ENCODE assay signal across 11 cellular contexts in the genomic region with DNA sequence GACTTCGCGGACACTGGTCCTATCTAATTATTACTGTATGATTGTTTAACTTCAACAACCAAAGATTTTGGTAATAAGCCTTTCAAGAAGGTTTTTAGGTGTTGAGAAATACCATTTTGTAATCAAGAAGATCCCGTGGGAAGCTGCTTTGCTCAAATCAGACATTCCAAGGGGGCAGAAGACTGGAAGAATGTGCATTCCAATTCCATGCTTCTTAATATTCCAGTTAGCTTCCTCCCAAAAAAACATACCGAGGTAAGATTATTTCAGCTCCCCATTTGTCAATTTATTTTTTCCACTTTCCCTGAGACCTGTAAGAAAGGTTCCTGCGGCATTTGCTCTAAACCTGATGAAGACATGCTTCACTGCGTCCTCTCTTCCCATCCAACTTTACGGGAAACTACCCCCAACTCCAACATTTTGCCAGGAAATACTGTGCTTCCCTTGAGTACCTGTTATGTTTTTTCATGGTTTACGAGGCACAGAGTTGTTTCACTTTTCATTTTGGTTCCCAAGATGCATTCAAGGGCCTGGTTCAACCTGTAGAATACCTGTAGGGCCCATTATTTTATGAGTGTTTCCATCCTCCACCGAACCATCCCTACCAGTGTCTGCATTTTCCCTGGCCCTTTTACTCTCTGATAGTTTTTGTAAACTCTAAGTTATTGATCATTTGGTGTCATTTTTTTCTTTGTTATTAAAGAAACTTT. TPM values are rescaled to one million over a fixed set of nuclear protein-coding genes. Genes with fewer than 3 reads are reported as not detected.
DNase-seq lines count a peak whose midpoint lies in the region; ATAC-seq and TF ChIP-seq lines count a peak whose summit lies in the region.
"Had no signal": no experiment of that assay in that cellular context is flagged by ENCODE, and none has a peak within 500 bp of the region (broad histone marks: within the 10 kb centered on the region; RNA-seq: fewer than 3 reads in every experiment).

No MANE protein-coding gene starts in this region.

- intact Hi-C loops in sigmoid colon (cut with DNase I), result loop anchor here (10.0 kb wide), 1 partner anchor 508 kb away; a partner anchor contains a TSS

- peak overlapping the region; percentile 99 for H3K9ac ChIP-seq in adipocyte (ENCODE audit: low read length)

- H3K27ac ChIP-seq in sigmoid colon, result peak overlapping the region; percentile 98 to 100 (median 98)

- TF ChIP-seq CTCF in sigmoid colon (IDR thresholded peaks at IDR 0.05), result no peak

- H3K4me3 ChIP-seq in adipocyte (ENCODE audit: low read length) (peak overlapping the region; percentile 97), sigmoid colon (peak overlapping the region in 2 of 4 donors; percentile 85 to 92)

- H3K27me3 ChIP-seq in adipocyte (replicated peaks; ENCODE audit: control insufficient read depth, insufficient read depth, low read length) (no peaks in the 10 kb centered on the region), sigmoid colon (no peaks in the 10 kb centered on the region)

- 17 to 63% methylated on average over 9 of the region's 9 CpGs for WGBS in sigmoid colon, 2 donors

- TF ChIP-seq POLR2A in sigmoid colon (IDR thresholded peaks at IDR 0.05), result no peak

- no peak for TF ChIP-seq EP300 in sigmoid colon (IDR thresholded peaks at IDR 0.05)

- H3K9me3 ChIP-seq in adipocyte (ENCODE audit: control insufficient read depth, low read length), result no peaks in the 10 kb centered on the region
- no peaks in the 10 kb centered on the region for H3K9me3 ChIP-seq in sigmoid colon

- DNase-seq in GM04503 (ENCODE audit: low read depth) (peak; percentile 74), adipocyte (ENCODE audit: low read depth) (peak; percentile 77), glomerular visceral epithelial cell (ENCODE audit: extremely low spot score) (peak; percentile 80), sigmoid colon (no peak), KBM-7 (no peak)
- DNase-seq in activated CD4-positive, alpha-beta T cell treated with anti-CD3 and anti-CD28 coated beads for 1 hour, result no peak
- DNase-seq: activated naive CD4-positive, alpha-beta T cell treated with anti-CD3 and anti-CD28 coated beads for 36 hours; NCI-H1694 treated with DMSO at 0.1 percent for 48 hours; stimulated activated CD4-positive, alpha-beta T cell treated with anti-CD3 and anti-CD28 coated beads, Interleukin-1b, Interleukin-23, amount 100 ng/mL, for 48 hours had no signal

- ATAC-seq in HG03469 (IDR thresholded peaks at IDR 0.05; ENCODE audit: unreplicated experiment), result no peak
- no peak for ATAC-seq in GM21723 (IDR thresholded peaks at IDR 0.05; ENCODE audit: unreplicated experiment)

- H3K36me3 ChIP-seq in adipocyte (ENCODE audit: control insufficient read depth, insufficient read depth, low read length, severe bottlenecking) (no peaks in the 10 kb centered on the region), sigmoid colon (no peaks in the 10 kb centered on the region)

- in situ Hi-C loops in KBM-7 (cut with MboI; ENCODE audit: low pct_unique_long_range_greater_than_20kb, low sequenced_read_pairs), result no loop called here

- H3K4me1 ChIP-seq in adipocyte (ENCODE audit: control insufficient read depth, insufficient read depth, low read length), result peaks cover 57% of the 10 kb centered on the region
- H3K4me1 ChIP-seq in sigmoid colon, result peaks cover 0 to 78% (median 70%) of the 10 kb centered on the region in 4 donors

RNA-seq across cellular contexts. Expression of a gene that starts 4.0 kb away (rescaled TPM):
- 100 to 1,000 TPM; 157 to 247 (median 170) TPM for total RNA-seq in sigmoid colon
- 10 to 100 TPM; 58.3 to 96.4 (median 80.2) TPM for polyA plus RNA-seq in sigmoid colon

Comparison
In these comparisons a context has a peak if more than half of its experiments do, and no peak if none do; other contexts are left out.
1. DNase-seq: peak in GM04503 (single experiment), adipocyte (single experiment) and glomerular visceral epithelial cell (single experiment); none in sigmoid colon (single experiment), KBM-7 (single experiment) and activated CD4-positive, alpha-beta T cell treated with anti-CD3 and anti-CD28 coated beads for 1 hour (single experiment).